12 cellular contexts compared by ENCODE assay signal in the genomic region with DNA sequence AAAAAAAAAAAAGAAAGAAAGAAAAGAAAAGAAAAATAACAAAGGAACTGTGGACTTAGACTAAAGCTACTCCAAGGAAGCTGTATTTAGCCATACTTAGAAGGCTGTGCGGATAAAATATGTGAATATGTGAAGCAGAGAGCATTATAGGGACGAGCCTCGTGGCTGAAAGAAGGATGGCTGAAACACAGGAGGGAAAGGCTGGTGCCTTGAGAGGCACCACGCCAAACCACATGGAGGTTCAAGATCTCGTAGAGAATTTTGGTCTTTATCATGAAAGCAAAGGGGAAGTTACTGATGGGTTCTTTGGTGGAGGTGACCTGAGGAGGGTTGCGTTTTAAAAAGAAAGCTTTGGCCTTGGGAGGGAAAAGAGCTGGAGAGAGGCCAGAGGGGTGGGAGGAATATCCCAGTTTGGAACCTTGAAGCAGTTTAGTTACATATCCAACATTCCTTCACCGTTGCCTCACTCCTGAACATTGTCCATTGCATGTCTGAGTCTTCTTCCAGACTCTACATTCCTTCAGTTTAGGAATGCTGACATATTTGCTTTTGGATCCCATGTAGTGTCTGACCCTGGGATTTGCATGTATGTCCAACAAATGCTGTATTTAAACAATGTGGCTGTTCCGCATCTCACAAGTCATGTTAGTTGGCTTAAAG.
DNase-seq lines count a peak whose midpoint lies in the region; ATAC-seq and TF ChIP-seq lines count a peak whose summit lies in the region.
"Had no signal": no experiment of that assay in that cellular context is flagged by ENCODE, and none has a peak within 500 bp of the region (broad histone marks: within the 10 kb centered on the region; RNA-seq: fewer than 3 reads in every experiment).

No MANE protein-coding gene starts in this region.

- no peaks in the 10 kb centered on the region for H3K79me2 ChIP-seq in ACC112 (ENCODE audit: control insufficient read depth, insufficient read depth, low read length, unreplicated experiment)

- peaks cover 32% of the 10 kb centered on the region for H3K4me1 ChIP-seq in ACC112 (ENCODE audit: control insufficient read depth, insufficient read depth, low read length, unreplicated experiment)
- H3K4me1 ChIP-seq in mesodermal cell (ENCODE audit: control insufficient read depth, insufficient read depth, low read length, poor library complexity, severe bottlenecking) = peaks cover 6% of the 10 kb centered on the region

- H2AFZ ChIP-seq in ACC112 (ENCODE audit: low read length, unreplicated experiment) = no peak overlapping the region

- H3K27ac ChIP-seq in ACC112 (ENCODE audit: low read depth, low read length) (no peak overlapping the region), cingulate gyrus (ENCODE audit: low read depth, low read length) (peak overlapping the region; percentile 40), mesodermal cell (ENCODE audit: low read depth, low read length, severe bottlenecking) (peak overlapping the region; percentile 75)

- TF ChIP-seq CTCF in GM13976 (IDR thresholded peaks at IDR 0.05; ENCODE audit: borderline replicate concordance, control extremely low read depth, extremely low read depth, insufficient read depth, missing control alignments) = no peak

- in situ Hi-C loops in GM13976 (cut with MboI; ENCODE audit: low sequenced_read_pairs, unreplicated experiment) = loop anchor here (10.0 kb wide), 1 partner anchor 327 kb away; no protein-coding TSS in a partner anchor

- ATAC-seq in GM18519 (IDR thresholded peaks at IDR 0.05; ENCODE audit: low FRiP score, unreplicated experiment) = no peak
- no peak for ATAC-seq in stimulated activated naive CD8-positive, alpha-beta T cell treated with anti-CD3 and anti-CD28 coated beads, Interleukin-15, Interleukin-2, amounts not matched to agents 100 U/mL and 50 U/mL, for 24 hours
- ATAC-seq: stimulated activated naive B cell treated with anti-CD40 and anti-IgM and Interleukin-4, amounts not matched to agents 10 μg/mL and 1 μg/mL and 100 μg/mL, for 72 hours had no signal

- WGBS in mesodermal cell (ENCODE audit: insufficient coverage in 2 of 2), 2 experiments = 89 to 90% methylated on average over 5 to 7 of the region's 8 CpGs

- DNase-seq in HT1080 (ENCODE audit: low read depth) = peak; percentile 21
- DNase-seq in GM13976 (ENCODE audit: low spot score) = no peak
- no peak for DNase-seq in stimulated activated naive CD8-positive, alpha-beta T cell treated with anti-CD3 and anti-CD28 coated beads, Interleukin-15, Interleukin-2, amounts not matched to agents 100 U/mL and 50 U/mL, for 24 hours
- no peak for DNase-seq in AML-193 (lab: John Stamatoyannopoulos, UW)
- DNase-seq: activated CD8-positive, alpha-beta memory T cell treated with anti-CD3 and anti-CD28 coated beads, Interleukin-2, amount 50 U/mL, for 48 hours; head of caudate nucleus; NCI-H1694 treated with DMSO at 0.1 percent for 48 hours; stimulated activated naive B cell treated with anti-CD40 and anti-IgM and Interleukin-4, amounts not matched to agents 10 μg/mL and 1 μg/mL and 100 μg/mL, for 72 hours had no signal

- no peaks in the 10 kb centered on the region for H3K27me3 ChIP-seq in ACC112 (ENCODE audit: insufficient read depth, low read length)

- H3K36me3 ChIP-seq in ACC112 (ENCODE audit: insufficient read depth, low read length) (no peaks in the 10 kb centered on the region), mesodermal cell (ENCODE audit: control insufficient read depth, insufficient read depth, low read length) (no peaks in the 10 kb centered on the region)

- H3K9me3 ChIP-seq in mesodermal cell (ENCODE audit: control insufficient read depth, low read length) = no peaks in the 10 kb centered on the region

- H3K4me3 ChIP-seq in ACC112 (ENCODE audit: low read depth, low read length) (peak overlapping the region; percentile 34), mesodermal cell (ENCODE audit: extremely low read depth, insufficient read depth, low read length, poor library complexity, severe bottlenecking) (no peak overlapping the region)
